In the genomic region with DNA sequence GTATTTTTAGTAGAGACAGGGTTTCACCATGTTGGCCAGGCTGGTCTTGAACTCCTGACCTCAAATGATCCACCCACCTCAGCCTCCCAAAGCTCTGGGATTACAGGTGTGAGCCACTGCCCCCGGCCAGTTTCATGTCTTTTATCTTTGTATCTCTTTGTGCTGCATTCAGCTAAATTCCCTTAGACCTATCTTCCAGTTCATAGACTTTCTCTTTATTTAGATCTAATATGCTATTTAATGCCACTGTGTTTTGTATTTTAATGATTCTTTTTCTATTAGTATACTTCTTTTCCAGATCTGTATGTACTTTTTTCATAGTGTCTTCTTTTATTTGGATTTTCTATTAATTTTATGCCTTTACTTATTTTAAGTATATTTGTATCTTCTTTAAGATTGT, we compare ENCODE assay signal across 27 cellular contexts.
"Had no signal": no experiment of that assay in that cellular context is flagged by ENCODE, and none has a peak within 500 bp of the region (broad histone marks: within the 10 kb centered on the region; RNA-seq: fewer than 3 reads in every experiment).

No MANE protein-coding gene starts in this region.

- H3K27me3 ChIP-seq: testis, thyroid gland, tibial nerve, upper lobe of left lung, uterus, vagina had no signal

- H3K4me3 ChIP-seq: stomach, suprapubic skin, testis, thoracic aorta, thyroid gland, tibial artery, tibial nerve, transverse colon, upper lobe of left lung, upper lobe of right lung, uterus, vagina had no signal

- H3K36me3 ChIP-seq: stomach, suprapubic skin, thoracic aorta, thyroid gland, tibial artery, tibial nerve, transverse colon, upper lobe of left lung, upper lobe of right lung, uterus, vagina had no signal

- DNase-seq: stimulated activated CD4-positive, alpha-beta T cell treated with anti-CD3 and anti-CD28 coated beads, Interleukin-2, amount 100 ng/mL, for 48 hours; stimulated activated CD4-positive, alpha-beta T cell treated with anti-CD3 and anti-CD28 coated beads, Interleukin-4, amount 100 ng/mL, for 1 hour; stimulated activated CD4-positive, alpha-beta T cell treated with anti-CD3 and anti-CD28 coated beads, Interleukin-4, amount 100 ng/mL, for 24 hours; stimulated activated CD4-positive, alpha-beta T cell treated with anti-CD3 and anti-CD28 coated beads, Interleukin-4, amount 100 ng/mL, for 4 hours; stimulated activated CD8-positive, alpha-beta memory T cell treated with anti-CD3 and anti-CD28 coated beads, Interleukin-4, amount 100 ng/mL, for 48 hours; stimulated activated naive B cell treated with anti-CD40 and anti-IgM and Interleukin-4, amounts not matched to agents 10 μg/mL and 1 μg/mL and 100 μg/mL, for 72 hours; stimulated activated naive CD4-positive, alpha-beta T cell; stimulated activated naive CD4-positive, alpha-beta T cell treated with Interleukin-2 at 50 U/mL for 16 hours; stimulated activated naive CD8-positive, alpha-beta T cell treated with anti-CD3 and anti-CD28 coated beads, Interleukin-15, amount 100 ng/mL, for 72 hours; stimulated activated naive CD8-positive, alpha-beta T cell treated with anti-CD3 and anti-CD28 coated beads, Interleukin-15, Interleukin-2, amounts not matched to agents 100 U/mL and 50 U/mL, for 24 hours; stomach; substantia nigra; testis; thyroid gland; tibial artery; transverse colon; trophoblast cell; upper lobe of left lung; upper lobe of right lung; uterus had no signal

- H3K4me1 ChIP-seq: stomach, suprapubic skin, testis, thyroid gland, tibial artery, tibial nerve, transverse colon, upper lobe of left lung, upper lobe of right lung, uterus, vagina had no signal

- H3K9me3 ChIP-seq: testis, thyroid gland, transverse colon, uterus, vagina had no signal

- H3K27ac ChIP-seq: stomach, suprapubic skin, testis, thoracic aorta, thyroid gland, tibial artery, tibial nerve, transverse colon, upper lobe of left lung, upper lobe of right lung, uterus, vagina had no signal

- FAIRE-seq: urothelium cell line had no signal

- ATAC-seq: stimulated activated effector memory CD8-positive, alpha-beta T cell treated with anti-CD3 and anti-CD28 coated beads, Interleukin-12 subunit alpha, Interleukin-12 subunit beta, amount 100 ng/mL, for 72 hours; stimulated activated memory B cell treated with anti-CD40 and anti-IgM and Interleukin-4, amounts not matched to agents 10 μg/mL and 1 μg/mL and 100 μg/mL, for 72 hours; stimulated activated naive B cell treated with anti-CD40 and anti-IgM and Interleukin-4, amounts not matched to agents 10 μg/mL and 1 μg/mL and 100 μg/mL, for 72 hours; stimulated activated naive CD8-positive, alpha-beta T cell treated with anti-CD3 and anti-CD28 coated beads, Interleukin-15, amount 100 ng/mL, for 72 hours; stimulated activated naive CD8-positive, alpha-beta T cell treated with anti-CD3 and anti-CD28 coated beads, Interleukin-15, Interleukin-2, amounts not matched to agents 100 U/mL and 50 U/mL, for 24 hours; upper lobe of right lung had no signal
